In the genomic region with DNA sequence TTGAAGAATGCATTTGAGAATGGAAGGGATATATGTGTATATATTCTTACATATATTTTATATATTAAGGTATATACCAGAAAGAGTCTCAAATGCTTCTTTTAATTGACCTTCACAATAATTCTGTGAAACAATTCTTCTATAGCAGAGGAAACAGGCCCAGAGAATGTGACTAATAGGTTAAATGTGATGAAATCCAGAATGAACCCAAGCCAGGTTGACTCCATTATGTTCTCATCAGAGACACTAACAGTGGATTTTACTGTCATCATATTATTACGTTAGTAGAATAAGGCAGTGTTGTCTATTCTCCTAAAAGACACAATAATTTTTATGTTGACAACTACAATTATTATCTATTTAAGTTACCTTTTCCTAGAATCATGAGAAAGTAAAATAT, we compare ENCODE assay signal across 23 cellular contexts.
"Had no signal": no experiment of that assay in that cellular context is flagged by ENCODE, and none has a peak within 500 bp of the region (broad histone marks: within the 10 kb centered on the region; RNA-seq: fewer than 3 reads in every experiment).

No MANE protein-coding gene starts in this region.

- H3K4me1 ChIP-seq: esophagus squamous epithelium, foreskin keratinocyte, pancreas, suprapubic skin, thyroid gland had no signal

- DNase-seq: effector memory CD8-positive, alpha-beta T cell; esophagus squamous epithelium; foreskin keratinocyte; immature natural killer cell; kidney; left colon; left ventricle myocardium superior; mesendoderm; naive B cell; occipital lobe; pancreas; right cardiac atrium; stimulated activated CD4-positive, alpha-beta T cell treated with anti-CD3 and anti-CD28 coated beads, Interleukin-4, amount 100 ng/mL, for 1 hour; stimulated activated CD8-positive, alpha-beta memory T cell treated with anti-CD3 and anti-CD28 coated beads, Interleukin-4, amount 100 ng/mL, for 48 hours; stimulated activated naive CD8-positive, alpha-beta T cell treated with anti-CD3 and anti-CD28 coated beads, Interleukin-15, Interleukin-2, amounts not matched to agents 100 U/mL and 50 U/mL, for 24 hours; thyroid gland had no signal

- H3K27me3 ChIP-seq: esophagus squamous epithelium, foreskin keratinocyte, pancreas, suprapubic skin, thyroid gland had no signal

- H3K27ac Mint-ChIP-seq: dendritic cell treated with granulocyte-macrophage colony-stimulating factor and Interleukin-4, amounts not matched to agents 40 ng/mL and 50 ng/mL, for 4 days; effector memory CD8-positive, alpha-beta T cell; immature natural killer cell; naive B cell; nephron; progenitor cell of endocrine pancreas; stimulated activated effector memory CD8-positive, alpha-beta T cell treated with anti-CD3 and anti-CD28 coated beads, Interleukin-12 subunit alpha, Interleukin-12 subunit beta, amount 100 ng/mL, for 72 hours; type B pancreatic cell had no signal

- H3K4me3 ChIP-seq: esophagus squamous epithelium, lung, pancreas, suprapubic skin, thyroid gland had no signal

- H3K36me3 ChIP-seq: esophagus squamous epithelium, pancreas, suprapubic skin, thyroid gland had no signal

- H3K27ac ChIP-seq: esophagus squamous epithelium, foreskin keratinocyte, pancreas, suprapubic skin, thyroid gland had no signal

- H3K9me3 Mint-ChIP-seq: stimulated activated effector memory CD8-positive, alpha-beta T cell treated with anti-CD3 and anti-CD28 coated beads, Interleukin-12 subunit alpha, Interleukin-12 subunit beta, amount 100 ng/mL, for 72 hours; type B pancreatic cell had no signal

- H3K27me3 Mint-ChIP-seq: dendritic cell treated with granulocyte-macrophage colony-stimulating factor and Interleukin-4, amounts not matched to agents 40 ng/mL and 50 ng/mL, for 4 days; effector memory CD8-positive, alpha-beta T cell; progenitor cell of endocrine pancreas; type B pancreatic cell had no signal

- ATAC-seq: effector memory CD8-positive, alpha-beta T cell; foreskin keratinocyte; left colon; left ventricle myocardium superior; pancreas; right cardiac atrium; stimulated activated effector memory CD8-positive, alpha-beta T cell treated with anti-CD3 and anti-CD28 coated beads, Interleukin-12 subunit alpha, Interleukin-12 subunit beta, amount 100 ng/mL, for 72 hours; stimulated activated naive CD8-positive, alpha-beta T cell treated with anti-CD3 and anti-CD28 coated beads, Interleukin-15, Interleukin-2, amounts not matched to agents 100 U/mL and 50 U/mL, for 24 hours had no signal

- H3K36me3 Mint-ChIP-seq: immature natural killer cell; naive B cell; stimulated activated effector memory CD8-positive, alpha-beta T cell treated with anti-CD3 and anti-CD28 coated beads, Interleukin-12 subunit alpha, Interleukin-12 subunit beta, amount 100 ng/mL, for 72 hours; type B pancreatic cell had no signal

- H3K4me1 Mint-ChIP-seq: immature natural killer cell; naive B cell; nephron; stimulated activated effector memory CD8-positive, alpha-beta T cell treated with anti-CD3 and anti-CD28 coated beads, Interleukin-12 subunit alpha, Interleukin-12 subunit beta, amount 100 ng/mL, for 72 hours had no signal

- H3K4me3 Mint-ChIP-seq: dendritic cell treated with granulocyte-macrophage colony-stimulating factor and Interleukin-4, amounts not matched to agents 40 ng/mL and 50 ng/mL, for 4 days; effector memory CD8-positive, alpha-beta T cell; immature natural killer cell; naive B cell; nephron; stimulated activated effector memory CD8-positive, alpha-beta T cell treated with anti-CD3 and anti-CD28 coated beads, Interleukin-12 subunit alpha, Interleukin-12 subunit beta, amount 100 ng/mL, for 72 hours; type B pancreatic cell had no signal

- H3K9me3 ChIP-seq: esophagus squamous epithelium, pancreas, suprapubic skin, thyroid gland had no signal
